Comparison of ENCODE assay signal across 8 cellular contexts in genomic region chr16:85899444-85899843, GRCh38. TPM values are rescaled to one million over a fixed set of nuclear protein-coding genes. Genes with fewer than 3 reads are reported as not detected.
A peak's percentile ranks its signal among the peaks of the same experiment; 100 is the strongest.
DNase-seq lines count a peak whose midpoint lies in the region; ATAC-seq, FAIRE-seq and TF ChIP-seq lines count a peak whose summit lies in the region.

No MANE protein-coding gene starts in this region.

- H3K4me3 ChIP-seq in heart left ventricle, result peak overlapping the region; percentile 36 to 84 (median 64)
- H3K4me3 ChIP-seq in astrocyte (ENCODE audit: insufficient read depth, low read depth, low read length), result peak overlapping the region; percentile 37
- H3K4me3 ChIP-seq in mucosa of stomach (ENCODE audit: low read length), result no peak overlapping the region
- H3K4me3 ChIP-seq in upper lobe of right lung, result peak overlapping the region; percentile 65
- H3K4me3 ChIP-seq in PC-3 (ENCODE audit: low read length), result no peak overlapping the region

- peaks cover 2% of the 10 kb centered on the region for H3K9me3 Mint-ChIP-seq in astrocyte (ENCODE audit: unreplicated experiment)

- intact Hi-C loops in heart left ventricle (cut with DNase I) (loop anchor here in 2 of 10 donors (5.0 kb wide), 2 partner anchors 68 to 77 kb away; no protein-coding TSS in a partner anchor), cardiac septum (cut with DNase I) (no loop called here), upper lobe of right lung (cut with DNase I) (no loop called here), PC-3 (cut with micrococcal nuclease) (loop anchor here (10.0 kb wide), 1 partner anchor 75 kb away; no protein-coding TSS in a partner anchor)

- H3K9ac ChIP-seq in astrocyte (ENCODE audit: low read length) (no peak overlapping the region), mucosa of stomach (ENCODE audit: low read length) (peak overlapping the region; percentile 63), PC-3 (ENCODE audit: low read length) (no peak overlapping the region)

- H3K27me3 ChIP-seq in heart left ventricle, result peaks cover 0 to 73% (median 16%) of the 10 kb centered on the region in 9 donors
- H3K27me3 ChIP-seq in astrocyte (ENCODE audit: insufficient read depth, low read length), result peaks cover 62% of the 10 kb centered on the region
- peaks cover 26% of the 10 kb centered on the region for H3K27me3 ChIP-seq in mucosa of stomach (ENCODE audit: control insufficient read depth, insufficient read depth, low read length)
- peaks cover 28% of the 10 kb centered on the region for H3K27me3 ChIP-seq in upper lobe of right lung
- H3K27me3 ChIP-seq in PC-3 (ENCODE audit: low read length), result peaks cover 87% of the 10 kb centered on the region

- H3K36me3 ChIP-seq in heart left ventricle (peaks cover 0 to 16% (median 0%) of the 10 kb centered on the region in 9 donors), astrocyte (ENCODE audit: insufficient read depth, low read length) (no peaks in the 10 kb centered on the region), mucosa of stomach (ENCODE audit: control insufficient read depth, insufficient read depth, low read length) (peaks cover 5% of the 10 kb centered on the region), upper lobe of right lung (no peaks in the 10 kb centered on the region), PC-3 (ENCODE audit: low read depth, low read length) (no peaks in the 10 kb centered on the region)

- H3K4me1 ChIP-seq in heart left ventricle, result peaks cover 0 to 65% (median 13%) of the 10 kb centered on the region in 12 donors
- peaks cover 10% of the 10 kb centered on the region for H3K4me1 ChIP-seq in astrocyte (ENCODE audit: insufficient read depth, low read length)
- H3K4me1 ChIP-seq in mucosa of stomach (ENCODE audit: control insufficient read depth, insufficient read depth, low read length), result peaks cover 35% of the 10 kb centered on the region
- peaks cover 17% of the 10 kb centered on the region for H3K4me1 ChIP-seq in upper lobe of right lung
- H3K4me1 ChIP-seq in PC-3 (ENCODE audit: insufficient read depth, low read length), result no peaks in the 10 kb centered on the region

- ATAC-seq in heart left ventricle, result no peak
- ATAC-seq in upper lobe of right lung, result no peak
- no peak for ATAC-seq in PC-3
- ATAC-seq in HG03432 (IDR thresholded peaks at IDR 0.05; ENCODE audit: unreplicated experiment), result no peak

- TF ChIP-seq CTCF in heart left ventricle (IDR thresholded peaks at IDR 0.05) (no peak), astrocyte (IDR thresholded peaks at IDR 0.05; ENCODE audit: insufficient read depth, low read depth, low read length) (no peak), upper lobe of right lung (IDR thresholded peaks at IDR 0.05) (no peak), PC-3 (conservative IDR thresholded peaks at IDR 0.05; ENCODE audit: low read depth, low read length) (no peak)

- H4K20me1 ChIP-seq in astrocyte (ENCODE audit: insufficient read depth, low read length), result no peaks in the 10 kb centered on the region
- no peaks in the 10 kb centered on the region for H4K20me1 ChIP-seq in PC-3 (ENCODE audit: low read length)

- H3K4me2 ChIP-seq in astrocyte (ENCODE audit: low read length) (peak overlapping the region; percentile 87), PC-3 (ENCODE audit: low read length) (no peak overlapping the region)

- peak overlapping the region; percentile 76 for H2AFZ ChIP-seq in astrocyte (ENCODE audit: low read depth, low read length)
- H2AFZ ChIP-seq in PC-3 (ENCODE audit: low read length), result no peak overlapping the region

- no peaks in the 10 kb centered on the region for H3F3A ChIP-seq in PC-3 (ENCODE audit: low read length, unreplicated experiment)

- H3K36me3 Mint-ChIP-seq in astrocyte (ENCODE audit: low read depth, unreplicated experiment), result no peaks in the 10 kb centered on the region

- no peaks in the 10 kb centered on the region for H3K9me3 ChIP-seq in heart left ventricle
- H3K9me3 ChIP-seq in astrocyte (ENCODE audit: insufficient read depth, low read depth, low read length), result no peaks in the 10 kb centered on the region
- no peaks in the 10 kb centered on the region for H3K9me3 ChIP-seq in mucosa of stomach (ENCODE audit: control insufficient read depth, low read length)
- H3K9me3 ChIP-seq in upper lobe of right lung, result no peaks in the 10 kb centered on the region
- no peaks in the 10 kb centered on the region for H3K9me3 ChIP-seq in PC-3 (ENCODE audit: low read length)

- no peak overlapping the region for H3K27ac Mint-ChIP-seq in astrocyte (ENCODE audit: unreplicated experiment)

- H3K79me2 ChIP-seq in astrocyte (ENCODE audit: insufficient read depth, low read length) (no peaks in the 10 kb centered on the region), PC-3 (ENCODE audit: low read length) (no peaks in the 10 kb centered on the region)

- H3K4me3 Mint-ChIP-seq in astrocyte (ENCODE audit: unreplicated experiment), result peak overlapping the region; percentile 79

- TF ChIP-seq POLR2A in heart left ventricle (IDR thresholded peaks at IDR 0.05), result no peak

- BruUV-seq in PC-3 (replicated peaks; lab: Mats Ljungman, UMichigan), result no TSS peak

- POLR2A ChIA-PET in PC-3 (lab: Charles Lee; ENCODE audit: unreplicated experiment), result no interaction called here

- no peak for FAIRE-seq in astrocyte (lab: Jason Lieb, UNC)

- H3K27ac ChIP-seq in heart left ventricle (peak overlapping the region in 7 of 12 donors; percentile 7 to 89 (median 54)), astrocyte (ENCODE audit: low read depth, low read length) (no peak overlapping the region), upper lobe of right lung (peak overlapping the region; percentile 73), PC-3 (ENCODE audit: low read length) (no peak overlapping the region)

- 43 to 56% (median 53%) methylated on average over 7 of the region's 7 CpGs for WGBS in heart left ventricle, 4 donors

- no peaks in the 10 kb centered on the region for H3K9me2 ChIP-seq in PC-3 (replicated peaks; ENCODE audit: low read length)

- CTCF ChIA-PET in PC-3 (lab: Charles Lee), result interaction anchor here (0.6 to 0.8 kb wide), 2 partner anchors 78 to 268 kb away, joined by 3 to 4 read pairs; no protein-coding TSS in a partner anchor

- DNase-seq in heart left ventricle, result no peak
- no peak for DNase-seq in cardiac septum (ENCODE audit: low spot score)
- DNase-seq in astrocyte (ENCODE audit: low read depth), result no peak
- DNase-seq in upper lobe of right lung, result no peak
- DNase-seq in PC-3, result no peak
- DNase-seq in NCI-H524 (lab: John Stamatoyannopoulos, UW), result no peak

- H3K27me3 Mint-ChIP-seq in astrocyte (ENCODE audit: low read depth, unreplicated experiment), result peaks cover 86% of the 10 kb centered on the region

- peaks cover 4% of the 10 kb centered on the region for H3K4me1 Mint-ChIP-seq in astrocyte (ENCODE audit: low read depth, unreplicated experiment)

RNA-seq across cellular contexts. Expression of gene IRF8, which starts 0.5 kb away (rescaled TPM):
- 10 to 100 TPM in 2 of 9 donors, 1 to 10 TPM in 7; 1.8 to 31.8 (median 3.8) TPM for total RNA-seq in heart left ventricle
- polyA plus RNA-seq in heart left ventricle, result 1 to 10 TPM; 1.0 to 2.1 TPM
- 1.6 TPM for total RNA-seq in cardiac septum
- total RNA-seq in astrocyte, result 0.41 and 0.59 TPM in 2 replicates
- total RNA-seq in upper lobe of right lung, result 43.1 TPM
- total RNA-seq in PC-3 (2014; rRNA removed), result not detected in 2 replicates

Comparison
In these comparisons a context has a peak if more than half of its experiments do, and no peak if none do; other contexts are left out.
1. H3K27ac ChIP-seq: peak in heart left ventricle (7 of 12) and upper lobe of right lung (single experiment); none in astrocyte (single experiment) and PC-3 (single experiment).
2. H3K4me3 ChIP-seq: peak in heart left ventricle (12 of 12), astrocyte (single experiment) and upper lobe of right lung (single experiment); none in mucosa of stomach (single experiment) and PC-3 (single experiment).